22 cellular contexts compared by ENCODE assay signal in genomic region chr12:84091642-84092041, GRCh38.
"Had no signal": no experiment of that assay in that cellular context is flagged by ENCODE, and none has a peak within 500 bp of the region (broad histone marks: within the 10 kb centered on the region; RNA-seq: fewer than 3 reads in every experiment).

No MANE protein-coding gene starts in this region.

- ATAC-seq: HepG2 had no signal

- DNase-seq: IMR-90, Kasumi-1, MM.1S, NCI-H1092 treated with DMSO at 0.1 percent for 48 hours, NCI-H1436, NCI-H187, NCI-H2029, NCI-H2081 treated with DMSO at 0.1 percent for 48 hours, NCI-H2171, NCI-H226, NCI-H446, NCI-H510A, NCI-H524 treated with DMSO at 0.1 percent for 48 hours, NCI-H69, NCI-H774, Right ventricle myocardium superior, RPMI8226, SIG-M5 had no signal

- H3K36me3 ChIP-seq: SJSA1 had no signal

- H3K4me1 ChIP-seq: SJSA1 had no signal

- H3K4me3 ChIP-seq: SJSA1, SK-N-MC had no signal

- H3K9me3 ChIP-seq: SJSA1 had no signal

- H3K4me2 ChIP-seq: KMS-11 had no signal

- H3K9ac ChIP-seq: KMS-11 had no signal

- H3K27ac ChIP-seq: KMS-11, SJSA1, SK-N-MC had no signal

- H3K27me3 ChIP-seq: SJSA1 had no signal
